Comparison of ENCODE assay signal across 12 cellular contexts in genomic region chr1:89941110-89941770, GRCh38. TPM values are rescaled to one million over a fixed set of nuclear protein-coding genes. Genes with fewer than 3 reads are reported as not detected.
DNase-seq lines count a peak whose midpoint lies in the region; ATAC-seq and TF ChIP-seq lines count a peak whose summit lies in the region.
"Had no signal": no experiment of that assay in that cellular context is flagged by ENCODE, and none has a peak within 500 bp of the region (broad histone marks: within the 10 kb centered on the region; RNA-seq: fewer than 3 reads in every experiment).

No MANE protein-coding gene starts in this region.

- H3K27me3 Mint-ChIP-seq in central memory CD8-positive, alpha-beta T cell, result no peaks in the 10 kb centered on the region
- H3K27me3 Mint-ChIP-seq: CD4-positive, alpha-beta memory T cell had no signal

- no peak overlapping the region for H3K4me3 Mint-ChIP-seq in central memory CD8-positive, alpha-beta T cell
- H3K4me3 Mint-ChIP-seq: CD4-positive, alpha-beta memory T cell had no signal

- no peaks in the 10 kb centered on the region for H3K4me1 Mint-ChIP-seq in central memory CD8-positive, alpha-beta T cell
- H3K4me1 Mint-ChIP-seq: CD4-positive, alpha-beta memory T cell had no signal

- no peak overlapping the region for H3K4me3 ChIP-seq in BLaER1 treated with 17β-estradiol and CSF1 and Interleukin-3, amounts not matched to agents 10 nM and 100 nM
- H3K4me3 ChIP-seq in NB4 (ENCODE audit: low read depth, low read length) (no peak overlapping the region), tibial nerve (no peak overlapping the region)
- H3K4me3 ChIP-seq: breast epithelium had no signal

- no peaks in the 10 kb centered on the region for H3K27me3 ChIP-seq in BLaER1 treated with 17β-estradiol and CSF1 and Interleukin-3, amounts not matched to agents 10 nM and 100 nM
- no peaks in the 10 kb centered on the region for H3K27me3 ChIP-seq in tibial nerve
- H3K27me3 ChIP-seq: breast epithelium had no signal

- no peaks in the 10 kb centered on the region for H3K9me3 ChIP-seq in BLaER1 treated with 17β-estradiol and CSF1 and Interleukin-3, amounts not matched to agents 10 nM and 100 nM (replicated peaks in 1 of 11)
- H3K9me3 ChIP-seq in tibial nerve, result no peaks in the 10 kb centered on the region
- H3K9me3 ChIP-seq: breast epithelium had no signal

- no peak overlapping the region for H3K9ac ChIP-seq in BLaER1 treated with 17β-estradiol and CSF1 and Interleukin-3, amounts not matched to agents 10 nM and 100 nM

- H3K27ac Mint-ChIP-seq in central memory CD8-positive, alpha-beta T cell (ENCODE audit: low read depth), result no peak overlapping the region

- H3K9me3 Mint-ChIP-seq in central memory CD8-positive, alpha-beta T cell, result no peaks in the 10 kb centered on the region
- H3K9me3 Mint-ChIP-seq: CD4-positive, alpha-beta memory T cell had no signal

- TF ChIP-seq EP300 in tibial nerve (IDR thresholded peaks at IDR 0.05), result no peak

- H4K20me1 ChIP-seq in BLaER1 treated with 17β-estradiol and CSF1 and Interleukin-3, amounts not matched to agents 10 nM and 100 nM, result peaks cover 0 to 5% (median 0%) of the 10 kb centered on the region in 11 experiments; a peak in 1 of 22 replicates

- TF ChIP-seq CTCF in NB4 (IDR thresholded peaks at IDR 0.05; ENCODE audit: low read depth, low read length), result no peak
- no peak for TF ChIP-seq CTCF in tibial nerve (IDR thresholded peaks at IDR 0.05)

- peak overlapping the region in 3 of 11 experiments; percentile 4 to 65 (median 8); a peak in 4 of 22 replicates for H3K27ac ChIP-seq in BLaER1 treated with 17β-estradiol and CSF1 and Interleukin-3, amounts not matched to agents 10 nM and 100 nM
- H3K27ac ChIP-seq in tibial nerve, result peak overlapping the region in 1 of 4 donors; percentile 44
- H3K27ac ChIP-seq: breast epithelium had no signal

- H3K36me3 Mint-ChIP-seq in central memory CD8-positive, alpha-beta T cell (ENCODE audit: insufficient read depth), result no peaks in the 10 kb centered on the region

- peak overlapping the region in 8 of 11 experiments; percentile 5 to 67 (median 50); a peak in 14 of 22 replicates for H3K4me2 ChIP-seq in BLaER1 treated with 17β-estradiol and CSF1 and Interleukin-3, amounts not matched to agents 10 nM and 100 nM

- TF ChIP-seq POLR2A in NB4 (IDR thresholded peaks at IDR 0.05; ENCODE audit: extremely low read depth, insufficient read length), result no peak
- no peak for TF ChIP-seq POLR2A in tibial nerve (IDR thresholded peaks at IDR 0.05)

- ATAC-seq in GM19463 (IDR thresholded peaks at IDR 0.05; ENCODE audit: unreplicated experiment), result peak; percentile 41
- ATAC-seq in central memory CD8-positive, alpha-beta T cell (replicated peaks; ENCODE audit: extremely low read depth, poor library complexity, severe bottlenecking), result peak; percentile 28
- ATAC-seq: right cardiac atrium had no signal

- peak; percentile 82 for DNase-seq in NB4 (ENCODE audit: low read depth)
- no peak for DNase-seq in central memory CD8-positive, alpha-beta T cell (ENCODE audit: low spot score in 2 of 2)
- DNase-seq in NCI-H82 treated with DMSO at 0.1 percent for 48 hours (lab: John Stamatoyannopoulos, UW; ENCODE audit: unreplicated experiment), result no peak
- no peak for DNase-seq in tibial nerve (ENCODE audit: low spot score in 2 of 2)
- no peak for DNase-seq in midbrain (lab: John Stamatoyannopoulos, UW)
- no peak for DNase-seq in DMS114 treated with DMSO at 0.1 percent for 48 hours (lab: John Stamatoyannopoulos, UW; ENCODE audit: unreplicated experiment)
- DNase-seq: activated CD4-positive, alpha-beta T cell treated with anti-CD3 and anti-CD28 coated beads, Interleukin-2, amount 50 U/mL, for 48 hours; right cardiac atrium had no signal

- 87 to 88% methylated on average over 6 of the region's 6 CpGs for WGBS in tibial nerve, 2 donors

- H3K4me1 ChIP-seq in BLaER1 treated with 17β-estradiol and CSF1 and Interleukin-3, amounts not matched to agents 10 nM and 100 nM, result peaks cover 3 to 58% (median 36%) of the 10 kb centered on the region in 10 experiments; a peak in 19 of 20 replicates
- peaks cover 0 to 38% (median 5%) of the 10 kb centered on the region in 4 donors for H3K4me1 ChIP-seq in tibial nerve
- H3K4me1 ChIP-seq: breast epithelium had no signal

- H3K36me3 ChIP-seq in BLaER1 treated with 17β-estradiol and CSF1 and Interleukin-3, amounts not matched to agents 10 nM and 100 nM, result peaks cover 25 to 41% (median 37%) of the 10 kb centered on the region in 11 experiments
- no peaks in the 10 kb centered on the region for H3K36me3 ChIP-seq in tibial nerve
- H3K36me3 ChIP-seq: breast epithelium had no signal

RNA-seq across cellular contexts. Expression of gene ZNF326, which starts 53.7 kb away (rescaled TPM):
- total RNA-seq in tibial nerve, result 10 to 100 TPM; 16.5 to 27.4 (median 24.2) TPM
